In the genomic region with DNA sequence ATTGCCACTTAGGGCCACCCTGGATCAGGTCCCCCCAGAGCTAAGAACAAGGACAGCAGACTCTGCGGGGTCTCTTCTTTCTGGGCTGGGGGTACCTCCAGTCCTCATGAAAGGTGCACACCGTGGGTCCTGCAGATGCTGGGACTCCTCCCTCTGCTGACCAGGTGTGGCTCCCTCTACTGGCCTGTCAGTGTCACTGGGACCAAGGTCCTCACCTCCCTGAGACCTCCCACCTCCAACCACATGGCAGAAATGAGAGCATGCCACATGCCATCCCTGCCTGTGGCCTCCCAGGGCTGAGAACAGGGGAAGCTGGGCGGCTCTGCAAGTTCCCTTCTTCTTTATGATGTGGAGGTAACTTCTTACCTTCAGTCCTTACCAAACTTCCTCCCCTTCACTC, we compare ENCODE assay signal across 17 cellular contexts. TPM values are rescaled to one million over a fixed set of nuclear protein-coding genes. Genes with fewer than 3 reads are reported as not detected.
DNase-seq lines count a peak whose midpoint lies in the region; ATAC-seq, FAIRE-seq and TF ChIP-seq lines count a peak whose summit lies in the region.
"Not testable (repeated sequence)": the region's sequence is repeated elsewhere in the genome, so short reads cannot be mapped to it uniquely, and the experiment has no call there.
"Had no signal": no experiment of that assay in that cellular context is flagged by ENCODE, and none has a peak within 500 bp of the region (broad histone marks: within the 10 kb centered on the region; RNA-seq: fewer than 3 reads in every experiment).

No MANE protein-coding gene starts in this region.

- TF ChIP-seq CTCF in GM12878 (IDR thresholded peaks at IDR 0.05 in 2 of 3, conservative IDR thresholded peaks at IDR 0.05 in 1 of 3; ENCODE audit: control insufficient read depth in 2 of 3, extremely low read depth in 1 of 3, insufficient read depth in 1 of 3, low read depth in 3 of 3, low read length in 3 of 3), result not testable (repeated sequence)

- SMC1A ChIA-PET in GM12878 (lab: Charles Lee; ENCODE audit: uncharacterized antibody, unreplicated experiment), result not testable (repeated sequence)

- POLR2A ChIA-PET in GM12878 (lab: Charles Lee), result not testable (repeated sequence)

- H3K9me3 Mint-ChIP-seq in stimulated activated naive CD8-positive, alpha-beta T cell treated with anti-CD3 and anti-CD28 coated beads, Interleukin-15, amount 100 ng/mL, for 72 hours, result not testable (repeated sequence)

- peak; percentile 7 for FAIRE-seq in GM12878 (lab: Jason Lieb, UNC)

- intact Hi-C loops in GM12878 (cut with micrococcal nuclease; ENCODE audit: unreplicated experiment), result not testable (repeated sequence)

- H2AFZ ChIP-seq in GM12878 (ENCODE audit: control insufficient read depth, low read depth, low read length), result not testable (repeated sequence)

- RAD21 ChIA-PET in GM12878 (lab: Charles Lee; ENCODE audit: unreplicated experiment), result not testable (repeated sequence)

- H3K9me3 ChIP-seq in GM12878 (replicated peaks; ENCODE audit: control insufficient read depth, insufficient read depth, low read length), result not testable (repeated sequence)

- H3K27me3 Mint-ChIP-seq in stimulated activated naive CD8-positive, alpha-beta T cell treated with anti-CD3 and anti-CD28 coated beads, Interleukin-15, amount 100 ng/mL, for 72 hours, result not testable (repeated sequence)

- not testable (repeated sequence) for H3K27me3 ChIP-seq in GM12878 (replicated peaks in 1 of 2; ENCODE audit: control insufficient read depth in 2 of 2, insufficient read depth in 2 of 2, low read length in 1 of 2)

- CTCF ChIA-PET in GM12878 (lab: Yijun Ruan, JAX), result not testable (repeated sequence)

- not testable (repeated sequence) for H4K20me1 ChIP-seq in GM12878 (ENCODE audit: control insufficient read depth, insufficient read depth)

- not testable (repeated sequence) for H3K4me1 Mint-ChIP-seq in stimulated activated naive CD8-positive, alpha-beta T cell treated with anti-CD3 and anti-CD28 coated beads, Interleukin-15, amount 100 ng/mL, for 72 hours

- TF ChIP-seq POLR2A in GM18505 (IDR thresholded peaks at IDR 0.05; ENCODE audit: borderline replicate concordance, extremely low read depth, insufficient read depth, insufficient read length); GM12878 (IDR thresholded peaks at IDR 0.05; ENCODE audit: low read depth, low read length): not testable (repeated sequence)

- H3K4me2 ChIP-seq in GM12878 (ENCODE audit: control insufficient read depth, insufficient read depth), result not testable (repeated sequence)

- H3K27ac Mint-ChIP-seq in stimulated activated naive CD8-positive, alpha-beta T cell treated with anti-CD3 and anti-CD28 coated beads, Interleukin-15, amount 100 ng/mL, for 72 hours, result not testable (repeated sequence)

- not testable (repeated sequence) for DNase-seq in GM12878 (ENCODE audit: low read depth, low spot score); stimulated activated naive CD8-positive, alpha-beta T cell treated with anti-CD3 and anti-CD28 coated beads, Interleukin-15, amount 100 ng/mL, for 72 hours

- not testable (repeated sequence) for H3K9ac ChIP-seq in GM12878 (ENCODE audit: control insufficient read depth, insufficient read depth, low read length)

- not testable (repeated sequence) for H3K27ac ChIP-seq in GM12878 (ENCODE audit: control insufficient read depth, insufficient read depth)

- peak; percentile 87 for ATAC-seq in GM18505 (IDR thresholded peaks at IDR 0.05; ENCODE audit: unreplicated experiment)
- peak; percentile 51 for ATAC-seq in GM19025 (IDR thresholded peaks at IDR 0.05; ENCODE audit: low read depth, unreplicated experiment)
- peak; percentile 84 for ATAC-seq in GM21526 (IDR thresholded peaks at IDR 0.05; ENCODE audit: low FRiP score, unreplicated experiment)
- ATAC-seq in HG02759 (IDR thresholded peaks at IDR 0.05; ENCODE audit: unreplicated experiment), result peak; percentile 85
- ATAC-seq in HG03103 (IDR thresholded peaks at IDR 0.05; ENCODE audit: low read depth, unreplicated experiment), result peak; percentile 95
- ATAC-seq in HG03520 (IDR thresholded peaks at IDR 0.05; ENCODE audit: unreplicated experiment), result peak; percentile 88
- peak; percentile 92 for ATAC-seq in GM12878
- peak; percentile 69 for ATAC-seq in stimulated activated naive CD8-positive, alpha-beta T cell treated with anti-CD3 and anti-CD28 coated beads, Interleukin-15, amount 100 ng/mL, for 72 hours

- BruUV-seq in GM12878 (replicated peaks; lab: Mats Ljungman, UMichigan), result not testable (repeated sequence)

- H3K36me3 ChIP-seq in GM12878 (ENCODE audit: control insufficient read depth in 2 of 2, insufficient read depth in 2 of 2, low read length in 1 of 2), result not testable (repeated sequence)

- not testable (repeated sequence) for TF ChIP-seq EP300 in GM12878 (IDR thresholded peaks at IDR 0.05; ENCODE audit: borderline replicate concordance in 1 of 2, control insufficient read depth in 1 of 2, low read depth in 2 of 2, low read length in 2 of 2)

- not testable (repeated sequence) for H3K4me1 ChIP-seq in GM12878 (ENCODE audit: control insufficient read depth, insufficient read depth, low read length)

- in situ Hi-C loops in GM12878 (cut with MboI), result not testable (repeated sequence)

- not testable (repeated sequence) for TF ChIP-seq RAD21 in GM12878 (IDR thresholded peaks at IDR 0.05; ENCODE audit: insufficient read depth, low read depth, low read length)

- not testable (repeated sequence) for H3K79me2 ChIP-seq in GM12878 (ENCODE audit: control insufficient read depth, insufficient read depth, low read length)

- not testable (repeated sequence) for H3K4me3 ChIP-seq in GM12878

- H3K4me3 Mint-ChIP-seq in stimulated activated naive CD8-positive, alpha-beta T cell treated with anti-CD3 and anti-CD28 coated beads, Interleukin-15, amount 100 ng/mL, for 72 hours, result not testable (repeated sequence)

- no CpG with 5 or more reads among the region's 3 CpGs for WGBS in GM12878 (ENCODE audit: insufficient coverage, insufficient replicate concordance, low lambda C conversion rate, missing lambda C conversion rate)

RNA-seq across cellular contexts. Expression of a gene that starts 17.6 kb away (rescaled TPM):
- not detected in 2 replicates for total RNA-seq in GM12878 (2013; cell fraction: nucleolus; rRNA removed)
- not detected in 2 replicates for total RNA-seq in GM12878 (2014; rRNA removed)
- not detected in 2 replicates for total RNA-seq in GM12878 (2014; rRNA removed; fragmentation: Illumina TruSeq; extraction: Trizol)
- total RNA-seq in GM12878 (2021), result 0.16 TPM in 1 of 2 replicates, not detected in the other
- polyA plus RNA-seq in GM12878 (2011; ENCODE audit: low read depth), result not detected
- 1.9 and 2.7 TPM in 2 replicates for polyA plus RNA-seq in GM12878 (2011; rRNA removed)
- 1.9 and 2.3 TPM in 2 replicates for polyA plus RNA-seq in GM12878 (2011; cell fraction: cytosol; rRNA removed)
- 1.2 TPM in 2 replicates for polyA plus RNA-seq in GM12878 (2011; cell fraction: nucleus; rRNA removed)
- not detected in 2 replicates for polyA plus RNA-seq in GM12878 (2012)
- not detected in 2 replicates for polyA plus RNA-seq in GM12878 (2014; fragmentation: Illumina TruSeq; extraction: Trizol)
- polyA plus RNA-seq in GM12878 (2014; fragmentation: Nextera tagmentation; extraction: Ambion mirVana), result not detected
- polyA plus RNA-seq in GM12878 (2014; rRNA removed), result 0.04 and 0.38 TPM in 2 replicates
- not detected for polyA plus RNA-seq in GM12878 (2016; fragmentation: Nextera tagmentation; extraction: Ambion mirVana)
- 1.5 and 3.4 TPM in 2 replicates for polyA minus RNA-seq in GM12878 (2011; rRNA and poly(A)+ RNA removed)
- polyA minus RNA-seq in GM12878 (2011; cell fraction: cytosol; rRNA and poly(A)+ RNA removed), result 0.94 TPM in 1 of 2 replicates, not detected in the other
- polyA minus RNA-seq in GM12878 (2011; cell fraction: nucleus; rRNA and poly(A)+ RNA removed), result 0.36 and 0.96 TPM in 2 replicates
- total RNA-seq: activated CD4-positive, alpha-beta T cell treated with anti-CD3 and anti-CD28 coated beads, Interleukin-2, amount 10 ng/mL, durations not matched to agents 24 days and 14 days; activated naive CD4-positive, alpha-beta T cell treated with anti-CD3 and anti-CD28 coated beads, Interleukin-2, amount 50 U/mL, for 72 hours; activated T-helper 17 cell treated with anti-CD3 and anti-CD28 coated beads, Interleukin-2, amount 50 U/mL, for 72 hours; ascending aorta; dermis microvascular lymphatic vessel endothelial cell; IMR-90; kidney epithelial cell; lung microvascular endothelial cell; sciatic nerve had no signal
- polyA plus RNA-seq: IMR-90 had no signal

RNA-seq across cellular contexts. Expression of a gene that starts 28.0 kb away (rescaled TPM):
- not detected in 2 replicates for total RNA-seq in GM12878 (2013; cell fraction: nucleolus; rRNA removed)
- total RNA-seq in GM12878 (2014; rRNA removed), result 0.34 TPM in 1 of 2 replicates, not detected in the other
- total RNA-seq in GM12878 (2014; rRNA removed; fragmentation: Illumina TruSeq; extraction: Trizol), result 0.23 TPM in 1 of 2 replicates, not detected in the other
- not detected in 2 replicates for total RNA-seq in GM12878 (2021)
- not detected for polyA plus RNA-seq in GM12878 (2011; ENCODE audit: low read depth)
- 1.2 and 1.9 TPM in 2 replicates for polyA plus RNA-seq in GM12878 (2011; rRNA removed)
- polyA plus RNA-seq in GM12878 (2011; cell fraction: cytosol; rRNA removed), result 1.0 and 1.5 TPM in 2 replicates
- polyA plus RNA-seq in GM12878 (2011; cell fraction: nucleus; rRNA removed), result 2.2 and 4.5 TPM in 2 replicates
- not detected in 2 replicates for polyA plus RNA-seq in GM12878 (2012)
- 1.2 TPM in 1 of 2 replicates, not detected in the other for polyA plus RNA-seq in GM12878 (2014; fragmentation: Illumina TruSeq; extraction: Trizol)
- under 1 TPM; 0.33 to 0.68 TPM for polyA plus RNA-seq in GM12878 (2014; fragmentation: Nextera tagmentation; extraction: Ambion mirVana)
- 0.14 and 0.67 TPM in 2 replicates for polyA plus RNA-seq in GM12878 (2014; rRNA removed)
- under 1 TPM; 0.40 to 0.96 TPM for polyA plus RNA-seq in GM12878 (2016; fragmentation: Nextera tagmentation; extraction: Ambion mirVana)
- polyA minus RNA-seq in GM12878 (2011; rRNA and poly(A)+ RNA removed), result not detected in 2 replicates
- not detected in 2 replicates for polyA minus RNA-seq in GM12878 (2011; cell fraction: cytosol; rRNA and poly(A)+ RNA removed)
- polyA minus RNA-seq in GM12878 (2011; cell fraction: nucleus; rRNA and poly(A)+ RNA removed), result not detected in 2 replicates
- total RNA-seq: activated naive CD4-positive, alpha-beta T cell treated with anti-CD3 and anti-CD28 coated beads, Interleukin-2, amount 50 U/mL, for 72 hours; ascending aorta; dermis microvascular lymphatic vessel endothelial cell; IMR-90; kidney epithelial cell; lung microvascular endothelial cell; sciatic nerve had no signal
- polyA plus RNA-seq: IMR-90 had no signal

RNA-seq across cellular contexts. Expression of a gene that starts 33.4 kb away (rescaled TPM):
- not detected in 2 replicates for total RNA-seq in GM12878 (2013; cell fraction: nucleolus; rRNA removed)
- total RNA-seq in GM12878 (2014; rRNA removed), result not detected in 2 replicates
- total RNA-seq in GM12878 (2014; rRNA removed; fragmentation: Illumina TruSeq; extraction: Trizol), result not detected in 2 replicates
- not detected in 2 replicates for total RNA-seq in GM12878 (2021)
- polyA plus RNA-seq in GM12878 (2011; ENCODE audit: low read depth), result not detected
- 0.04 and 0.09 TPM in 2 replicates for polyA plus RNA-seq in GM12878 (2011; rRNA removed)
- 0.04 TPM in 1 of 2 replicates, not detected in the other for polyA plus RNA-seq in GM12878 (2011; cell fraction: cytosol; rRNA removed)
- not detected in 2 replicates for polyA plus RNA-seq in GM12878 (2011; cell fraction: nucleus; rRNA removed)
- polyA plus RNA-seq in GM12878 (2012), result not detected in 2 replicates
- polyA plus RNA-seq in GM12878 (2014; fragmentation: Illumina TruSeq; extraction: Trizol), result not detected in 2 replicates
- not detected for polyA plus RNA-seq in GM12878 (2014; fragmentation: Nextera tagmentation; extraction: Ambion mirVana)
- 0.13 TPM in 1 of 2 replicates, not detected in the other for polyA plus RNA-seq in GM12878 (2014; rRNA removed)
- not detected for polyA plus RNA-seq in GM12878 (2016; fragmentation: Nextera tagmentation; extraction: Ambion mirVana)
- polyA minus RNA-seq in GM12878 (2011; rRNA and poly(A)+ RNA removed), result 0.46 and 0.88 TPM in 2 replicates
- polyA minus RNA-seq in GM12878 (2011; cell fraction: cytosol; rRNA and poly(A)+ RNA removed), result not detected in 2 replicates
- polyA minus RNA-seq in GM12878 (2011; cell fraction: nucleus; rRNA and poly(A)+ RNA removed), result not detected in 2 replicates
- total RNA-seq: activated CD4-positive, alpha-beta T cell treated with anti-CD3 and anti-CD28 coated beads, Interleukin-2, amount 10 ng/mL, durations not matched to agents 24 days and 14 days; activated naive CD4-positive, alpha-beta T cell treated with anti-CD3 and anti-CD28 coated beads, Interleukin-2, amount 50 U/mL, for 72 hours; activated T-helper 17 cell treated with anti-CD3 and anti-CD28 coated beads, Interleukin-2, amount 50 U/mL, for 72 hours; ascending aorta; dermis microvascular lymphatic vessel endothelial cell; IMR-90; kidney epithelial cell; lung microvascular endothelial cell; sciatic nerve had no signal
- polyA plus RNA-seq: IMR-90 had no signal

RNA-seq across cellular contexts. Expression of a gene that starts 43.5 kb away (rescaled TPM):
- 2.0 and 2.4 TPM in 2 replicates for total RNA-seq in GM12878 (2013; cell fraction: nucleolus; rRNA removed)
- total RNA-seq in GM12878 (2014; rRNA removed) (12.7 and 14.0 TPM in 2 replicates), GM12878 (2014; rRNA removed; fragmentation: Illumina TruSeq; extraction: Trizol) (21.1 and 23.0 TPM in 2 replicates), GM12878 (2021) (11.4 and 12.0 TPM in 2 replicates)
- polyA plus RNA-seq in GM12878 (2011; ENCODE audit: low read depth), result 14.1 TPM
- polyA plus RNA-seq in GM12878 (2011; rRNA removed) (15.9 and 20.0 TPM in 2 replicates), GM12878 (2014; fragmentation: Illumina TruSeq; extraction: Trizol) (26.2 and 33.5 TPM in 2 replicates), GM12878 (2014; fragmentation: Nextera tagmentation; extraction: Ambion mirVana) (10 to 100 TPM; 18.9 to 26.1 TPM), GM12878 (2014; rRNA removed) (9.4 and 13.8 TPM in 2 replicates), GM12878 (2016; fragmentation: Nextera tagmentation; extraction: Ambion mirVana) (10 to 100 TPM; 27.4 to 30.3 TPM)
- polyA plus RNA-seq in GM12878 (2011; cell fraction: cytosol; rRNA removed), result 6.0 and 7.2 TPM in 2 replicates
- 3.1 and 4.7 TPM in 2 replicates for polyA plus RNA-seq in GM12878 (2011; cell fraction: nucleus; rRNA removed)
- polyA plus RNA-seq in GM12878 (2012), result 15.3 and 15.7 TPM in 2 replicates
- polyA minus RNA-seq in GM12878 (2011; rRNA and poly(A)+ RNA removed), result 3.7 TPM in 2 replicates
- 1.1 and 3.2 TPM in 2 replicates for polyA minus RNA-seq in GM12878 (2011; cell fraction: cytosol; rRNA and poly(A)+ RNA removed)
- 0.85 and 1.4 TPM in 2 replicates for polyA minus RNA-seq in GM12878 (2011; cell fraction: nucleus; rRNA and poly(A)+ RNA removed)

RNA-seq across cellular contexts. Expression of a gene that starts 43.8 kb away (rescaled TPM):
- total RNA-seq in GM12878 (2013; cell fraction: nucleolus; rRNA removed), result 5.5 and 6.0 TPM in 2 replicates
- total RNA-seq in GM12878 (2014; rRNA removed) (22.9 and 25.9 TPM in 2 replicates), GM12878 (2014; rRNA removed; fragmentation: Illumina TruSeq; extraction: Trizol) (16.0 and 16.9 TPM in 2 replicates), GM12878 (2021) (23.5 and 24.2 TPM in 2 replicates)
- 16.0 TPM for polyA plus RNA-seq in GM12878 (2011; ENCODE audit: low read depth)
- polyA plus RNA-seq in GM12878 (2011; rRNA removed) (31.9 and 37.1 TPM in 2 replicates), GM12878 (2014; fragmentation: Illumina TruSeq; extraction: Trizol) (33.6 and 43.4 TPM in 2 replicates), GM12878 (2014; fragmentation: Nextera tagmentation; extraction: Ambion mirVana) (10 to 100 TPM; 21.8 to 27.8 TPM), GM12878 (2014; rRNA removed) (24.7 and 25.3 TPM in 2 replicates), GM12878 (2016; fragmentation: Nextera tagmentation; extraction: Ambion mirVana) (10 to 100 TPM; 32.0 to 33.0 TPM)
- 35.7 and 36.0 TPM in 2 replicates for polyA plus RNA-seq in GM12878 (2011; cell fraction: cytosol; rRNA removed)
- 22.7 and 23.0 TPM in 2 replicates for polyA plus RNA-seq in GM12878 (2011; cell fraction: nucleus; rRNA removed)
- polyA plus RNA-seq in GM12878 (2012), result 19.6 and 19.7 TPM in 2 replicates
- polyA minus RNA-seq in GM12878 (2011; rRNA and poly(A)+ RNA removed), result 22.7 and 27.7 TPM in 2 replicates
- 4.0 and 7.9 TPM in 2 replicates for polyA minus RNA-seq in GM12878 (2011; cell fraction: cytosol; rRNA and poly(A)+ RNA removed)
- polyA minus RNA-seq in GM12878 (2011; cell fraction: nucleus; rRNA and poly(A)+ RNA removed), result 4.1 and 6.1 TPM in 2 replicates
